ENCODE assay signal across 11 cellular contexts in genomic region chr22:19885841-19886592, GRCh38. TPM values are rescaled to one million over a fixed set of nuclear protein-coding genes. Genes with fewer than 3 reads are reported as not detected.
DNase-seq lines count a peak whose midpoint lies in the region; ATAC-seq, FAIRE-seq and TF ChIP-seq lines count a peak whose summit lies in the region.
"Had no signal": no experiment of that assay in that cellular context is flagged by ENCODE, and none has a peak within 500 bp of the region (broad histone marks: within the 10 kb centered on the region; RNA-seq: fewer than 3 reads in every experiment).

No MANE protein-coding gene starts in this region.

- H3K27ac ChIP-seq in SK-N-MC (peak overlapping the region; percentile 67; the same call in 1 of the 2 replicates), kidney (ENCODE audit: low read depth in 2 of 2, low read length in 2 of 2) (no peak overlapping the region), thymus (ENCODE audit: low read depth) (peak overlapping the region; percentile 83), esophagus muscularis mucosa (replicated peaks in 1 of 4) (no peak overlapping the region)
- H3K27ac ChIP-seq: WERI-Rb-1 had no signal

- H3K4me1 ChIP-seq in kidney (ENCODE audit: control insufficient read depth in 1 of 2, insufficient read depth in 1 of 2, low read depth in 1 of 2, low read length in 2 of 2) (peaks cover 0 to 5% of the 10 kb centered on the region in 2 donors), thymus (ENCODE audit: control insufficient read depth, insufficient read depth, low read length) (peaks cover 52% of the 10 kb centered on the region), esophagus muscularis mucosa (peaks cover 16 to 38% (median 32%) of the 10 kb centered on the region in 4 donors)

- H3K9me3 ChIP-seq in SK-N-MC (ENCODE audit: low read depth, low read length) (no peaks in the 10 kb centered on the region), kidney (ENCODE audit: control insufficient read depth in 1 of 2, low read length in 2 of 2) (no peaks in the 10 kb centered on the region), thymus (ENCODE audit: control insufficient read depth) (no peaks in the 10 kb centered on the region), esophagus muscularis mucosa (no peaks in the 10 kb centered on the region)

- H3K9me3 Mint-ChIP-seq in activated T-cell treated with anti-CD3 and anti-CD28 coated beads, Interleukin-2, amount 50 U/mL, for 72 hours: no peaks in the 10 kb centered on the region

- H3K27me3 ChIP-seq in thymus (ENCODE audit: control insufficient read depth, insufficient read depth) (no peaks in the 10 kb centered on the region), esophagus muscularis mucosa (no peaks in the 10 kb centered on the region)

- no peaks in the 10 kb centered on the region for H3K36me3 Mint-ChIP-seq in activated T-cell treated with anti-CD3 and anti-CD28 coated beads, Interleukin-2, amount 50 U/mL, for 72 hours (ENCODE audit: insufficient read depth in 2 of 2)

- TF ChIP-seq EP300 in esophagus muscularis mucosa (IDR thresholded peaks at IDR 0.05): no peak

- no peak for FAIRE-seq in kidney (lab: Jason Lieb, UNC)

- ATAC-seq in activated T-cell treated with anti-CD3 and anti-CD28 coated beads, Interleukin-2, amount 50 U/mL, for 72 hours (replicated peaks in 1 of 2): no peak
- ATAC-seq in GM18870 (IDR thresholded peaks at IDR 0.05; ENCODE audit: unreplicated experiment): no peak
- ATAC-seq: PC-3 had no signal

- H3K27ac Mint-ChIP-seq in activated T-cell treated with anti-CD3 and anti-CD28 coated beads, Interleukin-2, amount 50 U/mL, for 72 hours: peak overlapping the region; percentile 71

- H3K9ac ChIP-seq in SK-N-MC (ENCODE audit: insufficient read length): no peak overlapping the region
- H3K9ac ChIP-seq in kidney (ENCODE audit: low read length in 2 of 2): no peak overlapping the region

- H3K36me3 ChIP-seq in SK-N-MC (ENCODE audit: insufficient read depth, low read length): no peaks in the 10 kb centered on the region
- H3K36me3 ChIP-seq in kidney (ENCODE audit: control insufficient read depth in 1 of 2, insufficient read depth in 2 of 2, low read length in 2 of 2): no peaks in the 10 kb centered on the region
- H3K36me3 ChIP-seq in thymus (ENCODE audit: control insufficient read depth, insufficient read depth): no peaks in the 10 kb centered on the region
- peaks cover 0 to 36% (median 15%) of the 10 kb centered on the region in 4 donors for H3K36me3 ChIP-seq in esophagus muscularis mucosa
- H3K36me3 ChIP-seq: WERI-Rb-1 had no signal

- H3K4me3 ChIP-seq in SK-N-MC: no peak overlapping the region
- H3K4me3 ChIP-seq in kidney (ENCODE audit: low read length in 2 of 2): no peak overlapping the region
- H3K4me3 ChIP-seq in thymus (ENCODE audit: low read length): no peak overlapping the region
- H3K4me3 ChIP-seq in esophagus muscularis mucosa: no peak overlapping the region
- H3K4me3 ChIP-seq: lung had no signal

- 89% methylated on average over 15 of the region's 15 CpGs for WGBS in thymus
- whole genome bisulfite sequencing in esophagus muscularis mucosa: 89% methylated on average over 14 of the region's 15 CpGs

- peak overlapping the region; percentile 47 to 56 for H3K4me3 Mint-ChIP-seq in activated T-cell treated with anti-CD3 and anti-CD28 coated beads, Interleukin-2, amount 50 U/mL, for 72 hours

- no peaks in the 10 kb centered on the region for H3K27me3 Mint-ChIP-seq in activated T-cell treated with anti-CD3 and anti-CD28 coated beads, Interleukin-2, amount 50 U/mL, for 72 hours (ENCODE audit: low read depth)

- DNase-seq in activated T-cell treated with anti-CD3 and anti-CD28 coated beads, Interleukin-2, amount 50 U/mL, for 72 hours: no peak
- no peak for DNase-seq in activated T-cell treated with anti-CD3 and anti-CD28 coated beads, Interleukin-2, amount 50 U/mL, for 48 hours
- DNase-seq in SK-N-MC (ENCODE audit: low read depth, low spot score) (no peak), kidney (peak; percentile 69), cerebellar nuclear complex (lab: John Stamatoyannopoulos, UW) (no peak), esophagus muscularis mucosa (ENCODE audit: extremely low spot score) (no peak)
- DNase-seq: PC-3, WERI-Rb-1 had no signal

- intact Hi-C loops in kidney (cut with DNase I): no loop called here
- intact Hi-C loops in esophagus muscularis mucosa (cut with DNase I): no loop called here

- H3K4me1 Mint-ChIP-seq in activated T-cell treated with anti-CD3 and anti-CD28 coated beads, Interleukin-2, amount 50 U/mL, for 72 hours (ENCODE audit: low read depth): peaks cover 41% of the 10 kb centered on the region

- TF ChIP-seq CTCF in kidney (IDR thresholded peaks at IDR 0.05; ENCODE audit: borderline replicate concordance, extremely low read depth, insufficient read depth): no peak
- TF ChIP-seq CTCF in esophagus muscularis mucosa (IDR thresholded peaks at IDR 0.05): no peak

- no peak for TF ChIP-seq POLR2A in esophagus muscularis mucosa (IDR thresholded peaks at IDR 0.05; ENCODE audit: low read depth)

RNA-seq across cellular contexts. Expression of gene GNB1L, which starts 31.3 kb away (rescaled TPM):
- total RNA-seq in activated T-cell treated with anti-CD3 and anti-CD28 coated beads, Interleukin-2, amount 50 U/mL, for 72 hours: 10 to 100 TPM; 13.9 to 20.5 TPM
- 4.4 TPM for total RNA-seq in kidney
- polyA plus RNA-seq in kidney (ENCODE audit: insufficient read depth, low read depth, low replicate concordance): 4.0 TPM
- polyA plus RNA-seq in thymus: 11.2 TPM
- total RNA-seq in esophagus muscularis mucosa: 1 to 10 TPM; 4.6 to 8.7 (median 6.8) TPM

RNA-seq across cellular contexts. Expression of gene RTL10, which starts 31.3 kb away (rescaled TPM):
- total RNA-seq in activated T-cell treated with anti-CD3 and anti-CD28 coated beads, Interleukin-2, amount 50 U/mL, for 72 hours: 10 to 100 TPM; 15.0 to 16.3 TPM
- 16.7 TPM for total RNA-seq in kidney
- polyA plus RNA-seq in kidney (ENCODE audit: insufficient read depth, low read depth, low replicate concordance): 8.8 TPM
- 20.8 TPM for polyA plus RNA-seq in thymus
- 10 to 100 TPM in 2 of 4 donors, 1 to 10 TPM in 2; 5.6 to 14.8 (median 11.1) TPM for total RNA-seq in esophagus muscularis mucosa

RNA-seq across cellular contexts. Expression of gene COMT, which starts 55.6 kb away (rescaled TPM):
- 100 to 1,000 TPM in 1 of 2 donors, 10 to 100 TPM in 1; 97.4 to 101 TPM for total RNA-seq in activated T-cell treated with anti-CD3 and anti-CD28 coated beads, Interleukin-2, amount 50 U/mL, for 72 hours
- total RNA-seq in kidney (118 TPM), esophagus muscularis mucosa (100 to 1,000 TPM; 141 to 231 (median 196) TPM)
- polyA plus RNA-seq in kidney (ENCODE audit: insufficient read depth, low read depth, low replicate concordance) (244 TPM), thymus (74.5 TPM)

RNA-seq across cellular contexts. Expression of gene TXNRD2, which starts 55.6 kb away (rescaled TPM):
- 10 to 100 TPM; 21.3 to 23.4 TPM for total RNA-seq in activated T-cell treated with anti-CD3 and anti-CD28 coated beads, Interleukin-2, amount 50 U/mL, for 72 hours
- total RNA-seq in kidney (28.6 TPM), esophagus muscularis mucosa (10 to 100 TPM; 12.9 to 27.2 (median 23.9) TPM)
- polyA plus RNA-seq in kidney (ENCODE audit: insufficient read depth, low read depth, low replicate concordance) (50.6 TPM), thymus (24.2 TPM)

Comparison
In these comparisons a context has a peak if more than half of its experiments do, and no peak if none do; other contexts are left out.
1. H3K27ac ChIP-seq: peak in SK-N-MC (single experiment) and thymus (single experiment); none in kidney (0 of 2) and esophagus muscularis mucosa (0 of 4).